Comparison of ENCODE assay signal across 8 cellular contexts in genomic region chr5:33850100-33850594, GRCh38. TPM values are rescaled to one million over a fixed set of nuclear protein-coding genes. Genes with fewer than 3 reads are reported as not detected.
DNase-seq lines count a peak whose midpoint lies in the region; ATAC-seq and TF ChIP-seq lines count a peak whose summit lies in the region.

No MANE protein-coding gene starts in this region.

- peaks cover 9% of the 10 kb centered on the region for H3K27me3 Mint-ChIP-seq in T-helper 17 cell

- no peak for TF ChIP-seq CTCF in fibroblast of the aortic adventitia (IDR thresholded peaks at IDR 0.05; ENCODE audit: insufficient read depth, low read length)

- H3K4me3 ChIP-seq in fibroblast of the aortic adventitia (ENCODE audit: low read depth, low read length), result no peak overlapping the region

- no peaks in the 10 kb centered on the region for H3K9me3 ChIP-seq in T-helper 17 cell (ENCODE audit: control insufficient read depth, low read length, poor library complexity, severe bottlenecking)

- DNase-seq in A172 (ENCODE audit: low spot score), result peak; percentile 90
- DNase-seq in T-helper 17 cell, result peak in 1 of 3 donors; percentile 8
- DNase-seq in fibroblast of the aortic adventitia (ENCODE audit: low read depth), result peak; percentile 50
- DNase-seq in NCI-H526 (lab: John Stamatoyannopoulos, UW), result no peak
- no peak for DNase-seq in NCI-H146 (lab: John Stamatoyannopoulos, UW)
- no peak for DNase-seq in NCI-H345 (lab: John Stamatoyannopoulos, UW)

- ATAC-seq in GM18909 (IDR thresholded peaks at IDR 0.05; ENCODE audit: poor library complexity, unreplicated experiment) (peak; percentile 95), HG03066 (IDR thresholded peaks at IDR 0.05; ENCODE audit: low read depth, unreplicated experiment) (peak; percentile 90), T-helper 17 cell (peak; percentile 96)

- peaks cover 8% of the 10 kb centered on the region for H3K4me1 Mint-ChIP-seq in T-helper 17 cell

- H3K4me3 Mint-ChIP-seq in T-helper 17 cell, result peak overlapping the region; percentile 75

- H3K27ac Mint-ChIP-seq in T-helper 17 cell, result peak overlapping the region; percentile 64

- no peaks in the 10 kb centered on the region for H3K36me3 Mint-ChIP-seq in T-helper 17 cell (ENCODE audit: low read depth)

RNA-seq across cellular contexts. Expression of gene ADAMTS12, which starts 41.6 kb away (rescaled TPM):
- 13.4 and 14.4 TPM in 2 replicates for total RNA-seq in A172 (2014; rRNA removed; shearing (Covaris generic))
- total RNA-seq in T-helper 17 cell (not detected), fibroblast of the aortic adventitia (ENCODE audit: low replicate concordance) (13.0 and 21.8 TPM in 2 replicates)

Comparison
In these comparisons a context has a peak if more than half of its experiments do, and no peak if none do; other contexts are left out.
1. DNase-seq: peak in A172 (single experiment) and fibroblast of the aortic adventitia (single experiment); none in NCI-H526 (0 of 2), NCI-H146 (single experiment) and NCI-H345 (single experiment).
2. RNA of gene ADAMTS12, which starts 41.6 kb away (total RNA-seq): 13.4 to 14.4 TPM in A172 and 13.0 to 21.8 TPM in fibroblast of the aortic adventitia; not detected in T-helper 17 cell; every median in the first group is over 10 times any median in the second.
3. Peak in every context shown above with its lines, with median percentiles within 50 percentile points of each other: ATAC-seq.